ENCODE assay signal across 9 cellular contexts in the genomic region with DNA sequence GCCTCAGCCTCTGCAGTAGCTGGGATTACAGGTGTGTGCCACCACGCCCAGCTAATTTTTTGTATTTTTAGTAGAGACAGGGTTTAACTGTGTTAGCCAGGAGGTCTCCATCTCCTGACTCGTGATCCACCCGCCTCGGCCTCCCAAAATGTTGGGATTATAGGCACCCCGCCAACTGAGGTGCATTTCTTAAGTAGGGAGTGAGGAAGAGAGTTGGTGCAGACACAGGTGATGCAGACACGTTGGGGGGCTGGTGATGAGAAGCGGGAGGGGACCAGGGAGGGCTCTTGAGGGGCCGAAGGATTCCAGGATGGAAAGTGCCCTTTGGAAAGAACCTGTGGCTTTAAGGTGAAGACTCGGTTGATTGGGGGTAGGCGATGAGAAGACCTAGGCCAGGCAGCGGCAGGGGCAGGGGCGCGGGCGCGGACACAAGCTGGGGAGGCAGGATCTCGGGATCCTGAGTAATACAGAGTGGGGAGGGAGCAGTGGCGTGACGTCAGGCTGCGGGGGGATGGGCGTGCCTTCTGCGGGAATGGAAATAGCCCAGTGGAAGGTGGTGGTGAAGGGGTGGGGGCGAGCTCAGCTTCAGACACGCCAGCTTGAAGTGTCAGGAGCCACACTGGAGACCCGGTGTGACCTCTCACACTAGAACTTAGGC. TPM values are rescaled to one million over a fixed set of nuclear protein-coding genes. Genes with fewer than 3 reads are reported as not detected.
DNase-seq lines count a peak whose midpoint lies in the region; ATAC-seq and TF ChIP-seq lines count a peak whose summit lies in the region.
"Had no signal": no experiment of that assay in that cellular context is flagged by ENCODE, and none has a peak within 500 bp of the region (broad histone marks: within the 10 kb centered on the region; RNA-seq: fewer than 3 reads in every experiment).

No MANE protein-coding gene starts in this region.

- peak overlapping the region; percentile 27 for H3K14ac ChIP-seq in neuronal stem cell (ENCODE audit: low read length)

- peak overlapping the region; percentile 95 for H3K27ac Mint-ChIP-seq in T-helper 17 cell

- no peak overlapping the region for H3K4me2 ChIP-seq in neuronal stem cell (ENCODE audit: insufficient read depth, low read length, poor library complexity, severe bottlenecking)

- peak overlapping the region; percentile 72 for H2BK120ac ChIP-seq in neuronal stem cell (ENCODE audit: low read depth, low read length)

- peak overlapping the region; percentile 23 for H2AFZ ChIP-seq in neuronal stem cell (ENCODE audit: low read length)

- H3K27me3 ChIP-seq in gastroesophageal sphincter (no peaks in the 10 kb centered on the region), neuronal stem cell (ENCODE audit: control insufficient read depth in 3 of 3, insufficient read depth in 3 of 3, low read depth in 1 of 3, low read length in 3 of 3) (no peaks in the 10 kb centered on the region)
- H3K27me3 ChIP-seq: body of pancreas had no signal

- H3K4me1 Mint-ChIP-seq in T-helper 17 cell = peaks cover 33% of the 10 kb centered on the region

- no peak overlapping the region for H3K4ac ChIP-seq in neuronal stem cell (ENCODE audit: low read length)

- no peak overlapping the region for H3K23ac ChIP-seq in neuronal stem cell (ENCODE audit: low read depth, low read length, poor library complexity)

- WGBS in gastroesophageal sphincter (ENCODE audit: low coverage in 1 of 2), 2 donors = 17 to 33% methylated on average over 15 to 20 of the region's 24 CpGs
- WGBS in neuronal stem cell (ENCODE audit: extremely low coverage in 2 of 2, insufficient read length in 2 of 2, insufficient replicate concordance in 1 of 2), 2 donors = no CpG with 5 or more reads among the region's 24 CpGs

- no peak overlapping the region for H2BK12ac ChIP-seq in neuronal stem cell (ENCODE audit: low read length)

- peak overlapping the region; percentile 17; the same call in 1 of the 2 replicates for H3K4me3 ChIP-seq in AG10803 (ENCODE audit: low read length)
- peak overlapping the region in 1 of 2 donors; percentile 26 for H3K4me3 ChIP-seq in gastroesophageal sphincter
- H3K4me3 ChIP-seq in neuronal stem cell (ENCODE audit: low read length in 2 of 2) = no peak overlapping the region
- H3K4me3 ChIP-seq: body of pancreas had no signal

- H4K8ac ChIP-seq in neuronal stem cell (ENCODE audit: low read depth, low read length) = no peak overlapping the region

- DNase-seq in AG10803 (ENCODE audit: low read depth) (peak; percentile 45), T-helper 17 cell (no peak), neuronal stem cell (ENCODE audit: low spot score) (no peak), NOMO-1 (lab: John Stamatoyannopoulos, UW; ENCODE audit: unreplicated experiment in 2 of 2) (no peak)

- H2AK5ac ChIP-seq in neuronal stem cell (ENCODE audit: low read depth, low read length) = peak overlapping the region; percentile 91

- no peak for ATAC-seq in T-helper 17 cell
- ATAC-seq in gastroesophageal sphincter = peak; percentile 48
- ATAC-seq in HG03469 (IDR thresholded peaks at IDR 0.05; ENCODE audit: unreplicated experiment) = no peak
- no peak for ATAC-seq in HG02840 (IDR thresholded peaks at IDR 0.05; ENCODE audit: low FRiP score, unreplicated experiment)
- ATAC-seq in HG03442 (IDR thresholded peaks at IDR 0.05; ENCODE audit: unreplicated experiment) = no peak
- ATAC-seq: body of pancreas had no signal

- TF ChIP-seq POLR2A in gastroesophageal sphincter (IDR thresholded peaks at IDR 0.05) = no peak

- H4K91ac ChIP-seq in neuronal stem cell (ENCODE audit: low read depth, low read length, poor library complexity) = no peak overlapping the region

- no peak overlapping the region for H3K9ac ChIP-seq in neuronal stem cell (ENCODE audit: low read depth, low read length, poor library complexity)

- H3K27me3 Mint-ChIP-seq in T-helper 17 cell = no peaks in the 10 kb centered on the region

- H3K36me3 Mint-ChIP-seq in T-helper 17 cell (ENCODE audit: low read depth) = no peaks in the 10 kb centered on the region

- H2BK15ac ChIP-seq in neuronal stem cell (ENCODE audit: low read length) = peak overlapping the region; percentile 73

- H3K27ac ChIP-seq in gastroesophageal sphincter (peak overlapping the region in 3 of 4 donors; percentile 7 to 98 (median 35)), neuronal stem cell (replicated peaks; ENCODE audit: low read length) (no peak overlapping the region)

- TF ChIP-seq CTCF in AG10803 (conservative IDR thresholded peaks at IDR 0.05; ENCODE audit: low read length) (no peak), gastroesophageal sphincter (IDR thresholded peaks at IDR 0.05) (no peak)

- peaks cover 11% of the 10 kb centered on the region for H3K79me1 ChIP-seq in neuronal stem cell (ENCODE audit: low read depth, low read length)

- peaks cover 0 to 42% (median 27%) of the 10 kb centered on the region in 3 donors for H3K4me1 ChIP-seq in gastroesophageal sphincter
- H3K4me1 ChIP-seq in neuronal stem cell (ENCODE audit: control insufficient read depth in 2 of 2, insufficient read depth in 1 of 2, low read depth in 1 of 2, low read length in 2 of 2) = peaks cover 31 to 36% of the 10 kb centered on the region in 2 donors

- H3K4me3 Mint-ChIP-seq in T-helper 17 cell = no peak overlapping the region

- H3K18ac ChIP-seq in neuronal stem cell (ENCODE audit: low read length) = peak overlapping the region; percentile 38

- no peak for TF ChIP-seq EP300 in gastroesophageal sphincter (IDR thresholded peaks at IDR 0.05)

- H3K9me3 ChIP-seq in T-helper 17 cell (ENCODE audit: control insufficient read depth, low read length, poor library complexity, severe bottlenecking) = no peaks in the 10 kb centered on the region
- no peaks in the 10 kb centered on the region for H3K9me3 ChIP-seq in gastroesophageal sphincter
- H3K9me3 ChIP-seq in neuronal stem cell (replicated peaks in 1 of 2; ENCODE audit: control insufficient read depth in 2 of 2, insufficient read depth in 1 of 2, low read depth in 1 of 2, low read length in 2 of 2) = no peaks in the 10 kb centered on the region
- H3K9me3 ChIP-seq: body of pancreas had no signal

- peaks cover 0 to 7% of the 10 kb centered on the region in 2 donors for H3K36me3 ChIP-seq in gastroesophageal sphincter
- peaks cover 0 to 11% of the 10 kb centered on the region in 2 donors for H3K36me3 ChIP-seq in neuronal stem cell (replicated peaks in 1 of 2; ENCODE audit: control insufficient read depth in 2 of 2, insufficient read depth in 2 of 2, low read length in 2 of 2)

- H2BK5ac ChIP-seq in neuronal stem cell (ENCODE audit: low read length) = no peak overlapping the region

RNA-seq across cellular contexts. Expression of a gene that starts 2.5 kb away (rescaled TPM):
- 100 to 1,000 TPM; 188 to 189 TPM for total RNA-seq in T-helper 17 cell
- total RNA-seq in gastroesophageal sphincter = 10 to 100 TPM; 37.5 to 62.2 (median 50.9) TPM
- polyA plus RNA-seq in neuronal stem cell (2013, experiment 1 of 2) = 244 TPM
- polyA plus RNA-seq in neuronal stem cell (2013, experiment 2 of 2) = 240 TPM

RNA-seq across cellular contexts. Expression of a gene that starts 8.9 kb away (rescaled TPM):
- total RNA-seq in T-helper 17 cell (100 to 1,000 TPM; 189 to 206 TPM), gastroesophageal sphincter (10 to 100 TPM; 14.0 to 29.1 (median 23.4) TPM)
- polyA plus RNA-seq in neuronal stem cell (2013, experiment 1 of 2) = 6.3 TPM
- polyA plus RNA-seq in neuronal stem cell (2013, experiment 2 of 2) = 6.9 TPM

RNA-seq across cellular contexts. Expression of a gene that starts 20.0 kb away (rescaled TPM):
- under 1 TPM; 0.23 to 0.75 TPM for total RNA-seq in T-helper 17 cell
- under 1 TPM in 1 of 4 donors, not detected in 3; 0.40 TPM for total RNA-seq in gastroesophageal sphincter
- polyA plus RNA-seq in neuronal stem cell (2013, experiment 1 of 2) = not detected
- polyA plus RNA-seq in neuronal stem cell (2013, experiment 2 of 2) = 0.03 TPM

RNA-seq across cellular contexts. Expression of a gene that starts 26.6 kb away (rescaled TPM):
- total RNA-seq in T-helper 17 cell (10 to 100 TPM; 65.5 to 69.7 TPM), gastroesophageal sphincter (10 to 100 TPM; 30.8 to 43.1 (median 36.5) TPM)
- 9.7 TPM for polyA plus RNA-seq in neuronal stem cell (2013, experiment 1 of 2)
- 10.3 TPM for polyA plus RNA-seq in neuronal stem cell (2013, experiment 2 of 2)

RNA-seq across cellular contexts. Expression of a gene that starts 36.3 kb away (rescaled TPM):
- total RNA-seq in T-helper 17 cell (1 to 10 TPM; 4.4 to 8.4 TPM), gastroesophageal sphincter (10 to 100 TPM in 3 of 4 donors, 1 to 10 TPM in 1; 6.2 to 18.4 (median 14.2) TPM)
- 7.1 TPM for polyA plus RNA-seq in neuronal stem cell (2013, experiment 1 of 2)
- 7.2 TPM for polyA plus RNA-seq in neuronal stem cell (2013, experiment 2 of 2)

Comparison
In these comparisons a context has a peak if more than half of its experiments do, and no peak if none do; other contexts are left out.
1. RNA of a gene that starts 8.9 kb away (total RNA-seq): 189 to 206 TPM in T-helper 17 cell; 14.0 to 29.1 TPM in gastroesophageal sphincter; every median in the first group is over 4 times any median in the second.